Comparison of ENCODE assay signal across 13 cellular contexts in genomic region chr7:120412139-120412538, GRCh38.
A peak's percentile ranks its signal among the peaks of the same experiment; 100 is the strongest.
DNase-seq lines count a peak whose midpoint lies in the region; ATAC-seq, FAIRE-seq and TF ChIP-seq lines count a peak whose summit lies in the region.
"Had no signal": no experiment of that assay in that cellular context is flagged by ENCODE, and none has a peak within 500 bp of the region (broad histone marks: within the 10 kb centered on the region; RNA-seq: fewer than 3 reads in every experiment).

No MANE protein-coding gene starts in this region.

- no peaks in the 10 kb centered on the region for H3K36me3 ChIP-seq in neural progenitor cell
- H3K36me3 ChIP-seq in CD4-positive, alpha-beta memory T cell (ENCODE audit: insufficient read depth, low read length) = no peaks in the 10 kb centered on the region
- H3K36me3 ChIP-seq: lower lobe of right lung, vagina had no signal

- POLR2A ChIA-PET in CD4-positive, alpha-beta memory T cell (lab: Charles Lee; ENCODE audit: partially characterized antibody) = no interaction called here

- intact Hi-C loops in CD4-positive, alpha-beta memory T cell (cut with micrococcal nuclease) = no loop called here

- CTCF ChIA-PET in CD4-positive, alpha-beta memory T cell (lab: Charles Lee; ENCODE audit: partially characterized antibody) = interaction anchor here (1.0 kb wide), 1 partner anchor 35 kb away, joined by 3 read pairs; no protein-coding TSS in a partner anchor

- no peaks in the 10 kb centered on the region for H3K79me2 ChIP-seq in neural progenitor cell (ENCODE audit: low read depth)

- no peak overlapping the region for H3K27ac ChIP-seq in neural progenitor cell
- H3K27ac ChIP-seq in CD4-positive, alpha-beta memory T cell (ENCODE audit: low read depth, low read length) = no peak overlapping the region
- H3K27ac ChIP-seq: epithelial cell of prostate, lower lobe of right lung, vagina had no signal

- no peak for DNase-seq in neural progenitor cell (ENCODE audit: low spot score)
- DNase-seq in CD4-positive, alpha-beta memory T cell = no peak
- DNase-seq in RCC 7860 (ENCODE audit: low spot score) = no peak
- no peak for DNase-seq in T-helper 2 cell
- DNase-seq: activated CD4-positive, alpha-beta T cell treated with anti-CD3 and anti-CD28 coated beads, Interleukin-2, amount 50 U/mL, for 1 hour; central memory CD4-positive, alpha-beta T cell; lower lobe of right lung had no signal

- H3K27me3 Mint-ChIP-seq in neural progenitor cell (ENCODE audit: insufficient read depth, low read depth) = no peaks in the 10 kb centered on the region
- no peaks in the 10 kb centered on the region for H3K27me3 Mint-ChIP-seq in CD4-positive, alpha-beta memory T cell

- no peak overlapping the region for H3K27ac Mint-ChIP-seq in neural progenitor cell
- no peak overlapping the region for H3K27ac Mint-ChIP-seq in CD4-positive, alpha-beta memory T cell

- no peaks in the 10 kb centered on the region for H3K9me3 ChIP-seq in neural progenitor cell (ENCODE audit: low read depth)
- H3K9me3 ChIP-seq in CD4-positive, alpha-beta memory T cell (ENCODE audit: control insufficient read depth in 1 of 2, low read length in 2 of 2) = peaks cover 0 to 7% of the 10 kb centered on the region in 2 donors
- H3K9me3 ChIP-seq: lower lobe of right lung, vagina had no signal

- no peaks in the 10 kb centered on the region for H3K9me3 Mint-ChIP-seq in neural progenitor cell
- H3K9me3 Mint-ChIP-seq in CD4-positive, alpha-beta memory T cell = peaks cover 0 to 5% (median 0%) of the 10 kb centered on the region in 8 donors

- no peak overlapping the region for H3K9ac ChIP-seq in neural progenitor cell

- FAIRE-seq in RCC 7860 (lab: Jason Lieb, UNC) = no peak

- H3F3A ChIP-seq in neural progenitor cell (ENCODE audit: low read depth) = no peaks in the 10 kb centered on the region

- H3K4me1 ChIP-seq in neural progenitor cell = no peaks in the 10 kb centered on the region
- no peaks in the 10 kb centered on the region for H3K4me1 ChIP-seq in CD4-positive, alpha-beta memory T cell (ENCODE audit: insufficient read depth, low read length)
- H3K4me1 ChIP-seq: lower lobe of right lung, vagina had no signal

- H3K36me3 Mint-ChIP-seq in neural progenitor cell = no peaks in the 10 kb centered on the region
- H3K36me3 Mint-ChIP-seq in CD4-positive, alpha-beta memory T cell = no peaks in the 10 kb centered on the region

- ATAC-seq in GM18520 (IDR thresholded peaks at IDR 0.05; ENCODE audit: unreplicated experiment) = peak; percentile 82
- peak; percentile 78 for ATAC-seq in GM21447 (IDR thresholded peaks at IDR 0.05; ENCODE audit: unreplicated experiment)
- peak; percentile 93 for ATAC-seq in HG02938 (IDR thresholded peaks at IDR 0.05; ENCODE audit: unreplicated experiment)
- peak; percentile 79 for ATAC-seq in HG03520 (IDR thresholded peaks at IDR 0.05; ENCODE audit: unreplicated experiment)
- ATAC-seq: lower lobe of right lung had no signal

- no peak overlapping the region for H3K4me2 ChIP-seq in neural progenitor cell

- H3K4me3 Mint-ChIP-seq in neural progenitor cell = no peak overlapping the region
- no peak overlapping the region for H3K4me3 Mint-ChIP-seq in CD4-positive, alpha-beta memory T cell

- H3K4me1 Mint-ChIP-seq in neural progenitor cell = no peaks in the 10 kb centered on the region
- H3K4me1 Mint-ChIP-seq in CD4-positive, alpha-beta memory T cell = no peaks in the 10 kb centered on the region

- TF ChIP-seq CTCF in neural progenitor cell (IDR thresholded peaks at IDR 0.05) = no peak

- H3K4me3 ChIP-seq in neural progenitor cell = no peak overlapping the region
- no peak overlapping the region for H3K4me3 ChIP-seq in CD4-positive, alpha-beta memory T cell (ENCODE audit: low read length in 2 of 2)
- H3K4me3 ChIP-seq: lower lobe of right lung, vagina had no signal

- H4K20me1 ChIP-seq in neural progenitor cell (ENCODE audit: low read depth) = no peaks in the 10 kb centered on the region

- H3K27me3 ChIP-seq in neural progenitor cell = no peaks in the 10 kb centered on the region
- no peaks in the 10 kb centered on the region for H3K27me3 ChIP-seq in CD4-positive, alpha-beta memory T cell (ENCODE audit: insufficient read depth, low read length)
- H3K27me3 ChIP-seq: vagina had no signal

- no peak overlapping the region for H2AFZ ChIP-seq in neural progenitor cell (replicated peaks)
